ENCODE assay signal across 8 cellular contexts in the genomic region with DNA sequence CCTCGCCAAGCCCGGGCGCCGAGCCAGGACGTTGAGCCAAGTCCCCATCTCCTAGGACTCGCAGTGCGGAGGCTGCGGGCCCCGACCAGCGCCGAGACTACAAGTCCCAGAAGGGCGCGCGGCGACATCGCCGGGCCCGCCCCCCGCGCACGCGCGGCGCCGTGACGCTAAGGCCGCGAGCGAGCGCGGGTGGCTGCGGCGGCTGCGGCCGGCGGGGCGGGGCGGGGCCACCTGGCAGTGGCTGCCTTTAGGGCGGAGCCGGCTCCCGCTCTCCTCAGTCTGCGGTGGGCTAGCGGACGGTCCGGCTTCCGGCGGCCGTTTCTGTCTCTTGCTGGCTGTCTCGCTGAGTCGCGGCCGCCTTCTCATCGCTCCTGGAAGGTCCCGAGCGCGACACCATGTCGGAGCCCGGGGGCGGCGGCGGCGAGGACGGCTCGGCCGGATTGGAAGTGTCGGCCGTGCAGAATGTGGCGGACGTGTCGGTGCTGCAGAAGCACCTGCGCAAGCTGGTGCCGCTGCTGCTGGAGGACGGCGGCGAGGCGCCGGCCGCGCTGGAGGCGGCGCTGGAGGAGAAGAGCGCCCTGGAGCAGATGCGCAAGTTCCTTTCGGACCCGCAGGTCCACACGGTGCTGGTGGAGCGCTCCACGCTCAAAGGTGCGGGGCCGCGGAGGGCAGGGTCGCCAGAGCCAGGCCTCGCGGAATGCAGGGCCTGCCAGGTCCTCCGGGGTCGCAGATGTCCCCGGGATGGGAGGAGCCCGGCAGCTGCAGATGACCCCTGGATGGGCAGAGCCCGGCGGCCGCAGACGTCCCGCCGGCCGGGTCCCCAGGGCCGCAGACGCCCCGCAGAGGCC. TPM values are rescaled to one million over a fixed set of nuclear protein-coding genes. Genes with fewer than 3 reads are reported as not detected.
DNase-seq lines count a peak whose midpoint lies in the region; ATAC-seq and TF ChIP-seq lines count a peak whose summit lies in the region.

A gene (plus strand): TSS at position 277 of the 848 bp plus-strand sequence. CDS start 119 bp downstream, at position 396.

- peak; percentile 87 for ATAC-seq in HG02759 (IDR thresholded peaks at IDR 0.05; ENCODE audit: unreplicated experiment)

- H3K4me2 ChIP-seq in SU-DHL-6 (ENCODE audit: low read depth, low read length, poor library complexity, severe bottlenecking) = peak within 1 kb of the TSS; percentile 59
- peak within 1 kb of the TSS; percentile 89 for H3K4me2 ChIP-seq in osteoblast (ENCODE audit: insufficient read depth, low read length)

- H3K9ac ChIP-seq in SU-DHL-6 (ENCODE audit: low read length) = peak within 1 kb of the TSS; percentile 91

- H3K4me3 Mint-ChIP-seq in activated naive CD8-positive, alpha-beta T cell treated with anti-CD3 and anti-CD28 coated beads for 36 hours = peak within 1 kb of the TSS; percentile 90
- peak within 1 kb of the TSS; percentile 85 for H3K4me3 Mint-ChIP-seq in glutamatergic neuron (ENCODE audit: unreplicated experiment)

- H3K4me3 ChIP-seq in GM12864 (ENCODE audit: low read depth, low read length) (peak within 1 kb of the TSS; percentile 99), SU-DHL-6 (ENCODE audit: insufficient read depth, low read length, poor library complexity, severe bottlenecking) (peak within 1 kb of the TSS; percentile 82), osteoblast (ENCODE audit: insufficient read depth, low read length) (peak within 1 kb of the TSS; percentile 97)

- H4K20me1 ChIP-seq in SU-DHL-6 (ENCODE audit: low read depth, low read length) = peaks cover 11% of the 10 kb centered on the region
- H4K20me1 ChIP-seq in osteoblast (ENCODE audit: insufficient read depth, low read length) = peaks cover 18% of the 10 kb centered on the region

- peak within 1 kb of the TSS; percentile 89 for H2AFZ ChIP-seq in SU-DHL-6 (ENCODE audit: low read depth, low read length, severe bottlenecking)
- H2AFZ ChIP-seq in osteoblast (ENCODE audit: low read length) = peak within 1 kb of the TSS; percentile 88

- TF ChIP-seq CTCF in GM12864 (IDR thresholded peaks at IDR 0.05; ENCODE audit: low read depth, low read length, missing control alignments) = no peak
- TF ChIP-seq CTCF in SU-DHL-6 (IDR thresholded peaks at IDR 0.05; ENCODE audit: insufficient read depth, low read length, poor library complexity, severe bottlenecking) = no peak
- no peak for TF ChIP-seq CTCF in glutamatergic neuron (IDR thresholded peaks at IDR 0.05; ENCODE audit: partially characterized antibody, unreplicated experiment)
- no peak for TF ChIP-seq CTCF in osteoblast (IDR thresholded peaks at IDR 0.05; ENCODE audit: extremely low read depth, low read depth, low read length)

- H3K79me2 ChIP-seq in SU-DHL-6 (ENCODE audit: insufficient read depth, low read length) = peaks cover 43% of the 10 kb centered on the region
- peaks cover 54% of the 10 kb centered on the region for H3K79me2 ChIP-seq in osteoblast (ENCODE audit: insufficient read depth, low read length)

- peaks cover 7% of the 10 kb centered on the region for H3K36me3 Mint-ChIP-seq in activated naive CD8-positive, alpha-beta T cell treated with anti-CD3 and anti-CD28 coated beads for 36 hours
- H3K36me3 Mint-ChIP-seq in glutamatergic neuron (ENCODE audit: unreplicated experiment) = no peaks in the 10 kb centered on the region

- H3K9me2 ChIP-seq in SU-DHL-6 (replicated peaks; ENCODE audit: insufficient read depth, low read length) = no peaks in the 10 kb centered on the region

- H3K27ac Mint-ChIP-seq in activated naive CD8-positive, alpha-beta T cell treated with anti-CD3 and anti-CD28 coated beads for 36 hours = peak within 1 kb of the TSS; percentile 88
- H3K27ac Mint-ChIP-seq in glutamatergic neuron (ENCODE audit: unreplicated experiment) = peak within 1 kb of the TSS; percentile 98

- peaks cover 42% of the 10 kb centered on the region for H3K4me1 Mint-ChIP-seq in activated naive CD8-positive, alpha-beta T cell treated with anti-CD3 and anti-CD28 coated beads for 36 hours
- peaks cover 24% of the 10 kb centered on the region for H3K4me1 Mint-ChIP-seq in glutamatergic neuron (ENCODE audit: low read depth, unreplicated experiment)

- peak; percentile 49 for DNase-seq in GM12864 (ENCODE audit: low read depth)
- DNase-seq in NCI-H1417 treated with DMSO at 0.1 percent for 48 hours (lab: John Stamatoyannopoulos, UW) = peak; percentile 65
- peak; percentile 95 for DNase-seq in activated naive CD8-positive, alpha-beta T cell treated with anti-CD3 and anti-CD28 coated beads for 36 hours
- peak; percentile 94 for DNase-seq in glutamatergic neuron
- peak; percentile 98 for DNase-seq in osteoblast (ENCODE audit: insufficient read length, low spot score, missing footprints)

- H3K27me3 ChIP-seq in SU-DHL-6 (ENCODE audit: low read length) (no peaks in the 10 kb centered on the region), osteoblast (ENCODE audit: insufficient read depth, low read length) (no peaks in the 10 kb centered on the region)

- no peaks in the 10 kb centered on the region for H3K9me3 Mint-ChIP-seq in activated naive CD8-positive, alpha-beta T cell treated with anti-CD3 and anti-CD28 coated beads for 36 hours
- H3K9me3 Mint-ChIP-seq in glutamatergic neuron (ENCODE audit: unreplicated experiment) = peaks cover 10% of the 10 kb centered on the region

- peaks cover 33% of the 10 kb centered on the region for H3K4me1 ChIP-seq in osteoblast (ENCODE audit: insufficient read depth, low read length)

- H3K27ac ChIP-seq in SU-DHL-6 (ENCODE audit: low read depth, low read length) (peak within 1 kb of the TSS; percentile 52), osteoblast (ENCODE audit: low read depth, low read length) (peak within 1 kb of the TSS; percentile 92), temporal lobe (ENCODE audit: low read depth, low read length) (peak within 1 kb of the TSS; percentile 95)

- H3K9me3 ChIP-seq in SU-DHL-6 (ENCODE audit: insufficient read depth, low read length) (no peaks in the 10 kb centered on the region), osteoblast (ENCODE audit: low read depth, low read length) (no peaks in the 10 kb centered on the region)

- H3F3A ChIP-seq in SU-DHL-6 (ENCODE audit: insufficient read depth) = peaks cover 4% of the 10 kb centered on the region; the same call in 1 of the 2 replicates

- H3K36me3 ChIP-seq in SU-DHL-6 (ENCODE audit: low read length) = no peaks in the 10 kb centered on the region
- peaks cover 18% of the 10 kb centered on the region for H3K36me3 ChIP-seq in osteoblast (ENCODE audit: insufficient read depth, low read length)

- peaks cover 5% of the 10 kb centered on the region for H3K27me3 Mint-ChIP-seq in activated naive CD8-positive, alpha-beta T cell treated with anti-CD3 and anti-CD28 coated beads for 36 hours
- H3K27me3 Mint-ChIP-seq in glutamatergic neuron (ENCODE audit: unreplicated experiment) = peaks cover 23% of the 10 kb centered on the region

RNA-seq across cellular contexts. Expression of the gene that starts here (rescaled TPM):
- 100 to 1,000 TPM; 216 to 227 TPM for total RNA-seq in activated naive CD8-positive, alpha-beta T cell treated with anti-CD3 and anti-CD28 coated beads for 36 hours
- total RNA-seq in glutamatergic neuron (ENCODE audit: unreplicated experiment) (2,051 TPM), osteoblast (332 and 340 TPM in 2 replicates), temporal lobe (949 TPM)

Comparison
In these comparisons a context has a peak if more than half of its experiments do, and no peak if none do; other contexts are left out.
1. Peak in every context shown above with its lines: DNase-seq, ATAC-seq, H3K4me3 ChIP-seq and H3K27ac ChIP-seq.